ENCODE assay signal across 8 cellular contexts in the genomic region with DNA sequence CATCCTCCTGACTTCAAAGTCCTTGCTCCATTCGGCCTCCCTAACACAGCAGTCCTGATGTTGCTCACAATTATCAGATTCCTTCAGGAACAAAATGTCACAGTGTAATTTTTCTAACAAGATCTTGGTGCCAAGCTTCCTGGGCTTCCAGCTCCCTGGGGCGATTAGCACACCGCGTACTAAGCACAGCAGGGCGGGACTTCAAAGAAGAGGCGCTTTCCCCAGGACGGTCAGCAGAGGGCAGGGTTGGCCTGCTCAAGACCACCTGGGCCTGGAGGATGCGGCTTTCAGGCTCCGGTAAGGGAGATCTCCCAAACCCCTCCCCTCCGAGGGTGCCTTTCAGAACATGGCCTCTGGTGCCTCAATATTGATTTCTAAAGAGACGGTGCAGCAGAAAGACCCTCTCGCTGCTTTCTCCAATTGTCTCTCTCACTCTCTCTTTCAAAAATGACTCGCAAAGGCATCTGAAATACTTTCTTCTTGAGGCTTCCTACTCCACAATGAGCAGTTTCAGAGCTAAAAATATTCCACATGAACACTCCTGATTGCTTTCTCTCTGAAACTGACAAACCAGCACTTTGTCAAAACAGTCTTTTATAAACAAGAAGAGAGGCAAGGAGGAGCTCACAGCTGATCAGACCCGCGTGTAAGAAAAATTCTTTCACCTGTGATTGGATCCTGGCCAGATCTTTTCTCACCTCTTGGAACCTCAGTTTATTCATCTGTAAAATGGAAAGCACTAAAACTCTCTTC.
DNase-seq lines count a peak whose midpoint lies in the region; ATAC-seq and TF ChIP-seq lines count a peak whose summit lies in the region.

No MANE protein-coding gene starts in this region.

- CTCF ChIA-PET in activated CD8-positive, alpha-beta memory T cell treated with anti-CD3 and anti-CD28 coated beads, Interleukin-2, amount 10 ng/mL, durations not matched to agents 7 days and 5 days (lab: Charles Lee): interaction anchor here (1.0 to 1.6 kb wide), 3 partner anchors 10 to 1197 kb away, joined by 3 to 4 read pairs (median 4); no protein-coding TSS in a partner anchor

- H3K4me3 ChIP-seq in fibroblast of pulmonary artery (replicated peaks; ENCODE audit: low read depth, low read length) (no peak overlapping the region), tibial artery (peak overlapping the region in 1 of 2 donors; percentile 24)

- no peaks in the 10 kb centered on the region for H3K27me3 Mint-ChIP-seq in activated CD8-positive, alpha-beta memory T cell treated with anti-CD3 and anti-CD28 coated beads, Interleukin-2, amount 10 ng/mL, durations not matched to agents 7 days and 5 days
- peaks cover 4% of the 10 kb centered on the region for H3K27me3 Mint-ChIP-seq in nephron progenitor cell (ENCODE audit: low read depth, poor library complexity)

- intact Hi-C loops in tibial artery (cut with DNase I; ENCODE audit: low total_unique reads): loop anchor here (5.0 to 10.0 kb wide), 3 partner anchors 154 to 711 kb away; partner anchors contain the start of gene ADAMTS9

- peak; percentile 59 for DNase-seq in DMS79 (lab: John Stamatoyannopoulos, UW)
- peak; percentile 48 to 89 for DNase-seq in NCI-H526 (lab: John Stamatoyannopoulos, UW)
- peak; percentile 62 for DNase-seq in activated CD8-positive, alpha-beta memory T cell treated with anti-CD3 and anti-CD28 coated beads, Interleukin-2, amount 10 ng/mL, durations not matched to agents 7 days and 5 days
- DNase-seq in fibroblast of pulmonary artery (ENCODE audit: low read depth): peak; percentile 93
- peak; percentile 87 for DNase-seq in nephron progenitor cell
- peak; percentile 87 to 96 for DNase-seq in tibial artery

- H3K27me3 ChIP-seq in tibial artery: no peaks in the 10 kb centered on the region

- no peaks in the 10 kb centered on the region for H3K9me3 ChIP-seq in tibial artery

- H3K4me1 ChIP-seq in tibial artery: peaks cover 0 to 21% (median 4%) of the 10 kb centered on the region in 4 donors

- ATAC-seq in GM21367 (IDR thresholded peaks at IDR 0.05; ENCODE audit: unreplicated experiment) (peak; percentile 97), HG03565 (IDR thresholded peaks at IDR 0.05; ENCODE audit: unreplicated experiment) (peak; percentile 97)
- ATAC-seq in activated CD8-positive, alpha-beta memory T cell treated with anti-CD3 and anti-CD28 coated beads, Interleukin-2, amount 10 ng/mL, durations not matched to agents 7 days and 5 days: peak; percentile 71

- no peaks in the 10 kb centered on the region for H3K36me3 Mint-ChIP-seq in activated CD8-positive, alpha-beta memory T cell treated with anti-CD3 and anti-CD28 coated beads, Interleukin-2, amount 10 ng/mL, durations not matched to agents 7 days and 5 days
- H3K36me3 Mint-ChIP-seq in nephron progenitor cell (ENCODE audit: low read depth): peaks cover 26% of the 10 kb centered on the region

- TF ChIP-seq CTCF in fibroblast of pulmonary artery (IDR thresholded peaks at IDR 0.05; ENCODE audit: low read length, missing control alignments) (peak; percentile 87), nephron progenitor cell (IDR thresholded peaks at IDR 0.05) (peak; percentile 84), tibial artery (IDR thresholded peaks at IDR 0.05) (peak; percentile 84 to 92)

- peaks cover 0 to 7% (median 3%) of the 10 kb centered on the region in 3 donors for H3K36me3 ChIP-seq in tibial artery

- no peak overlapping the region for H3K27ac Mint-ChIP-seq in activated CD8-positive, alpha-beta memory T cell treated with anti-CD3 and anti-CD28 coated beads, Interleukin-2, amount 10 ng/mL, durations not matched to agents 7 days and 5 days
- H3K27ac Mint-ChIP-seq in nephron progenitor cell: no peak overlapping the region

- H3K9me3 Mint-ChIP-seq in activated CD8-positive, alpha-beta memory T cell treated with anti-CD3 and anti-CD28 coated beads, Interleukin-2, amount 10 ng/mL, durations not matched to agents 7 days and 5 days (ENCODE audit: low read depth): no peaks in the 10 kb centered on the region
- peaks cover 1% of the 10 kb centered on the region for H3K9me3 Mint-ChIP-seq in nephron progenitor cell

- peak overlapping the region; percentile 20 to 55 for H3K27ac ChIP-seq in tibial artery

- no peak overlapping the region for H3K4me3 Mint-ChIP-seq in activated CD8-positive, alpha-beta memory T cell treated with anti-CD3 and anti-CD28 coated beads, Interleukin-2, amount 10 ng/mL, durations not matched to agents 7 days and 5 days
- no peak overlapping the region for H3K4me3 Mint-ChIP-seq in nephron progenitor cell

- no peaks in the 10 kb centered on the region for H3K4me1 Mint-ChIP-seq in activated CD8-positive, alpha-beta memory T cell treated with anti-CD3 and anti-CD28 coated beads, Interleukin-2, amount 10 ng/mL, durations not matched to agents 7 days and 5 days
- H3K4me1 Mint-ChIP-seq in nephron progenitor cell: peaks cover 51% of the 10 kb centered on the region
